In the genomic region with DNA sequence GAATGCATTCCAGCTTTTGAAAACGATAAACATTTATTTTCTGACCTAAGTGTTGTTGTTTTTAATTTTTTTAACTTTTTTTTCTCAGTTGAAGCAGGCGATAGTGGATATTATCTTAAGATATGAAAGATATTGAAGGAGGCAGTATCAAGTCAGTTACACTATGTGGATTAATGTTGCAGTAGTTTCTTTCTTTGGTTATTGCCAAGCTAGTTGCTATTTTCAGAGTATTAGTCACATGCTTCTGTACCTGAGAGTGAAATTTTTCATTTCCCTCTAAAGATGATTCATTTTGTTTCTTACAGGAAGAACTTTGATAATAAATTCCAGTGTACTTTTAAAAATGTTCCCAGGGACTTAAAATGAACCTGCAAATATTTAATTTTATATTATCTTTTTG, we compare ENCODE assay signal across 1 cellular context.
TF ChIP-seq lines count a peak whose summit lies in the region.

No MANE protein-coding gene starts in this region.

TF ChIP-seq in GM12878, 131 proteins besides CTCF, POLR2A, EP300 and RAD21 (continued from another document and continues in another):
- TF ChIP-seq ZZZ3 (IDR thresholded peaks at IDR 0.05; ENCODE audit: control insufficient read depth, insufficient read length, low read depth) (no peak), ZNF207 (IDR thresholded peaks at IDR 0.05; ENCODE audit: borderline replicate concordance) (no peak), TCF12 (IDR thresholded peaks at IDR 0.05; ENCODE audit: low read depth, low read length) (no peak), ETV6 (conservative IDR thresholded peaks at IDR 0.05 in 1 of 2, IDR thresholded peaks at IDR 0.05 in 1 of 2; ENCODE audit: borderline replicate concordance in 1 of 2, low read depth in 1 of 2) (peak in 1 of 2 experiments; percentile 38; a peak in 1 of 4 replicates), PML (IDR thresholded peaks at IDR 0.05; ENCODE audit: low read length) (peak; percentile 70), JUNB (IDR thresholded peaks at IDR 0.05) (peak; percentile 98), CREM (IDR thresholded peaks at IDR 0.05; ENCODE audit: low read depth) (peak; percentile 77), NFIC (IDR thresholded peaks at IDR 0.05; ENCODE audit: low read depth, low read length) (peak; percentile 99), MYC (IDR thresholded peaks at IDR 0.05; ENCODE audit: insufficient read depth, insufficient read length, insufficient replicate concordance, low read length, severe bottlenecking) (no peak), GABPA (IDR thresholded peaks at IDR 0.05; ENCODE audit: low read depth) (peak; percentile 56; the same call in 1 of the 2 replicates), MXI1 (IDR thresholded peaks at IDR 0.05; ENCODE audit: low read depth, low read length) (peak; percentile 37; the same call in 1 of the 2 replicates), BACH1 (IDR thresholded peaks at IDR 0.05; ENCODE audit: borderline replicate concordance) (peak; percentile 52), MTA3 (IDR thresholded peaks at IDR 0.05; ENCODE audit: borderline replicate concordance, low read length) (peak; percentile 78; the same call in 1 of the 2 replicates), FOXK2 (IDR thresholded peaks at IDR 0.05) (no peak), SRF (IDR thresholded peaks at IDR 0.05; ENCODE audit: low read depth in 2 of 2, low read length in 2 of 2) (peak in 1 of 2 experiments; percentile 20; a peak in 1 of 4 replicates), IRF4 (IDR thresholded peaks at IDR 0.05; ENCODE audit: low read depth, low read length) (peak; percentile 75), ZBED1 (IDR thresholded peaks at IDR 0.05; ENCODE audit: borderline replicate concordance) (peak; percentile 82; the same call in 1 of the 2 replicates), TBL1XR1 (IDR thresholded peaks at IDR 0.05; ENCODE audit: low read depth, low read length) (peak; percentile 51; the same call in 1 of the 2 replicates), ATF7 (IDR thresholded peaks at IDR 0.05; ENCODE audit: low read depth) (peak; percentile 80), ZNF384 (IDR thresholded peaks at IDR 0.05; ENCODE audit: borderline replicate concordance, low read depth, low read length) (no peak), FOS (IDR thresholded peaks at IDR 0.05; ENCODE audit: borderline replicate concordance, extremely low read depth, insufficient read length) (no peak), MEF2A (IDR thresholded peaks at IDR 0.05; ENCODE audit: insufficient read depth, low read depth, low read length) (peak; percentile 96), SMAD1 (IDR thresholded peaks at IDR 0.05; ENCODE audit: low read depth, partially characterized antibody) (peak; percentile 82), CEBPB (IDR thresholded peaks at IDR 0.05; ENCODE audit: borderline replicate concordance in 1 of 2, low read depth in 2 of 2, low read length in 2 of 2) (peak in 1 of 2 experiments; percentile 87; a peak in 1 of 4 replicates), MEF2B (IDR thresholded peaks at IDR 0.05; ENCODE audit: partially characterized antibody, poor library complexity, severe bottlenecking) (peak; percentile 91), DPF2 (IDR thresholded peaks at IDR 0.05) (peak; percentile 55), JUND (IDR thresholded peaks at IDR 0.05; ENCODE audit: low read depth, low read length) (0 out of 2 replicates have a peak, but pooled peaks have one; percentile 39), NBN (IDR thresholded peaks at IDR 0.05) (peak; percentile 50; the same call in 1 of the 2 replicates), RAD51 (IDR thresholded peaks at IDR 0.05) (peak; percentile 84), IKZF1 (conservative IDR thresholded peaks at IDR 0.05) (peak; percentile 63; the same call in 1 of the 2 replicates), RUNX3 (IDR thresholded peaks at IDR 0.05; ENCODE audit: low read length) (peak; percentile 75; the same call in 1 of the 2 replicates), RBBP5 (conservative IDR thresholded peaks at IDR 0.05) (no peak)
- TF ChIP-seq, protein P1, sequence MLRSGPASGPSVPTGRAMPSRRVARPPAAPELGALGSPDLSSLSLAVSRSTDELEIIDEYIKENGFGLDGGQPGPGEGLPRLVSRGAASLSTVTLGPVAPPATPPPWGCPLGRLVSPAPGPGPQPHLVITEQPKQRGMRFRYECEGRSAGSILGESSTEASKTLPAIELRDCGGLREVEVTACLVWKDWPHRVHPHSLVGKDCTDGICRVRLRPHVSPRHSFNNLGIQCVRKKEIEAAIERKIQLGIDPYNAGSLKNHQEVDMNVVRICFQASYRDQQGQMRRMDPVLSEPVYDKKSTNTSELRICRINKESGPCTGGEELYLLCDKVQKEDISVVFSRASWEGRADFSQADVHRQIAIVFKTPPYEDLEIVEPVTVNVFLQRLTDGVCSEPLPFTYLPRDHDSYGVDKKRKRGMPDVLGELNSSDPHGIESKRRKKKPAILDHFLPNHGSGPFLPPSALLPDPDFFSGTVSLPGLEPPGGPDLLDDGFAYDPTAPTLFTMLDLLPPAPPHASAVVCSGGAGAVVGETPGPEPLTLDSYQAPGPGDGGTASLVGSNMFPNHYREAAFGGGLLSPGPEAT (IDR thresholded peaks at IDR 0.05; ENCODE audit: low read depth): peak; percentile 92
- TF ChIP-seq, protein P2, sequence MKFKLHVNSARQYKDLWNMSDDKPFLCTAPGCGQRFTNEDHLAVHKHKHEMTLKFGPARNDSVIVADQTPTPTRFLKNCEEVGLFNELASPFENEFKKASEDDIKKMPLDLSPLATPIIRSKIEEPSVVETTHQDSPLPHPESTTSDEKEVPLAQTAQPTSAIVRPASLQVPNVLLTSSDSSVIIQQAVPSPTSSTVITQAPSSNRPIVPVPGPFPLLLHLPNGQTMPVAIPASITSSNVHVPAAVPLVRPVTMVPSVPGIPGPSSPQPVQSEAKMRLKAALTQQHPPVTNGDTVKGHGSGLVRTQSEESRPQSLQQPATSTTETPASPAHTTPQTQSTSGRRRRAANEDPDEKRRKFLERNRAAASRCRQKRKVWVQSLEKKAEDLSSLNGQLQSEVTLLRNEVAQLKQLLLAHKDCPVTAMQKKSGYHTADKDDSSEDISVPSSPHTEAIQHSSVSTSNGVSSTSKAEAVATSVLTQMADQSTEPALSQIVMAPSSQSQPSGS (IDR thresholded peaks at IDR 0.05; ENCODE audit: low read length): peak; percentile 98
- TF ChIP-seq, protein P3, sequence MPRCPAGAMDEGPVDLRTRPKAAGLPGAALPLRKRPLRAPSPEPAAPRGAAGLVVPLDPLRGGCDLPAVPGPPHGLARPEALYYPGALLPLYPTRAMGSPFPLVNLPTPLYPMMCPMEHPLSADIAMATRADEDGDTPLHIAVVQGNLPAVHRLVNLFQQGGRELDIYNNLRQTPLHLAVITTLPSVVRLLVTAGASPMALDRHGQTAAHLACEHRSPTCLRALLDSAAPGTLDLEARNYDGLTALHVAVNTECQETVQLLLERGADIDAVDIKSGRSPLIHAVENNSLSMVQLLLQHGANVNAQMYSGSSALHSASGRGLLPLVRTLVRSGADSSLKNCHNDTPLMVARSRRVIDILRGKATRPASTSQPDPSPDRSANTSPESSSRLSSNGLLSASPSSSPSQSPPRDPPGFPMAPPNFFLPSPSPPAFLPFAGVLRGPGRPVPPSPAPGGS (IDR thresholded peaks at IDR 0.05; ENCODE audit: borderline replicate concordance, insufficient read depth, low read depth, low read length, poor library complexity, severe bottlenecking): peak; percentile 72
- TF ChIP-seq, protein P4, sequence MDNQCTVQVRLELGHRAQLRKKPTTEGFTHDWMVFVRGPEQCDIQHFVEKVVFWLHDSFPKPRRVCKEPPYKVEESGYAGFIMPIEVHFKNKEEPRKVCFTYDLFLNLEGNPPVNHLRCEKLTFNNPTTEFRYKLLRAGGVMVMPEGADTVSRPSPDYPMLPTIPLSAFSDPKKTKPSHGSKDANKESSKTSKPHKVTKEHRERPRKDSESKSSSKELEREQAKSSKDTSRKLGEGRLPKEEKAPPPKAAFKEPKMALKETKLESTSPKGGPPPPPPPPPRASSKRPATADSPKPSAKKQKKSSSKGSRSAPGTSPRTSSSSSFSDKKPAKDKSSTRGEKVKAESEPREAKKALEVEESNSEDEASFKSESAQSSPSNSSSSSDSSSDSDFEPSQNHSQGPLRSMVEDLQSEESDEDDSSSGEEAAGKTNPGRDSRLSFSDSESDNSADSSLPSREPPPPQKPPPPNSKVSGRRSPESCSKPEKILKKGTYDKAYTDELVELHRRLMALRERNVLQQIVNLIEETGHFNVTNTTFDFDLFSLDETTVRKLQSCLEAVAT (IDR thresholded peaks at IDR 0.05): peak; percentile 63; the same call in 1 of the 2 replicates
- TF ChIP-seq, protein P5, sequence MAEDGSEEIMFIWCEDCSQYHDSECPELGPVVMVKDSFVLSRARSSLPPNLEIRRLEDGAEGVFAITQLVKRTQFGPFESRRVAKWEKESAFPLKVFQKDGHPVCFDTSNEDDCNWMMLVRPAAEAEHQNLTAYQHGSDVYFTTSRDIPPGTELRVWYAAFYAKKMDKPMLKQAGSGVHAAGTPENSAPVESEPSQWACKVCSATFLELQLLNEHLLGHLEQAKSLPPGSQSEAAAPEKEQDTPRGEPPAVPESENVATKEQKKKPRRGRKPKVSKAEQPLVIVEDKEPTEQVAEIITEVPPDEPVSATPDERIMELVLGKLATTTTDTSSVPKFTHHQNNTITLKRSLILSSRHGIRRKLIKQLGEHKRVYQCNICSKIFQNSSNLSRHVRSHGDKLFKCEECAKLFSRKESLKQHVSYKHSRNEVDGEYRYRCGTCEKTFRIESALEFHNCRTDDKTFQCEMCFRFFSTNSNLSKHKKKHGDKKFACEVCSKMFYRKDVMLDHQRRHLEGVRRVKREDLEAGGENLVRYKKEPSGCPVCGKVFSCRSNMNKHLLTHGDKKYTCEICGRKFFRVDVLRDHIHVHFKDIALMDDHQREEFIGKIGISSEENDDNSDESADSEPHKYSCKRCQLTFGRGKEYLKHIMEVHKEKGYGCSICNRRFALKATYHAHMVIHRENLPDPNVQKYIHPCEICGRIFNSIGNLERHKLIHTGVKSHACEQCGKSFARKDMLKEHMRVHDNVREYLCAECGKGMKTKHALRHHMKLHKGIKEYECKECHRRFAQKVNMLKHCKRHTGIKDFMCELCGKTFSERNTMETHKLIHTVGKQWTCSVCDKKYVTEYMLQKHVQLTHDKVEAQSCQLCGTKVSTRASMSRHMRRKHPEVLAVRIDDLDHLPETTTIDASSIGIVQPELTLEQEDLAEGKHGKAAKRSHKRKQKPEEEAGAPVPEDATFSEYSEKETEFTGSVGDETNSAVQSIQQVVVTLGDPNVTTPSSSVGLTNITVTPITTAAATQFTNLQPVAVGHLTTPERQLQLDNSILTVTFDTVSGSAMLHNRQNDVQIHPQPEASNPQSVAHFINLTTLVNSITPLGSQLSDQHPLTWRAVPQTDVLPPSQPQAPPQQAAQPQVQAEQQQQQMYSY (CRISPR knock-in tag; IDR thresholded peaks at IDR 0.05): no peak
- TF ChIP-seq, protein P6, sequence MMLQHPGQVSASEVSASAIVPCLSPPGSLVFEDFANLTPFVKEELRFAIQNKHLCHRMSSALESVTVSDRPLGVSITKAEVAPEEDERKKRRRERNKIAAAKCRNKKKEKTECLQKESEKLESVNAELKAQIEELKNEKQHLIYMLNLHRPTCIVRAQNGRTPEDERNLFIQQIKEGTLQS (IDR thresholded peaks at IDR 0.05; ENCODE audit: borderline replicate concordance, extremely low read depth, low read depth, low read length): no peak
- TF ChIP-seq, protein P7, sequence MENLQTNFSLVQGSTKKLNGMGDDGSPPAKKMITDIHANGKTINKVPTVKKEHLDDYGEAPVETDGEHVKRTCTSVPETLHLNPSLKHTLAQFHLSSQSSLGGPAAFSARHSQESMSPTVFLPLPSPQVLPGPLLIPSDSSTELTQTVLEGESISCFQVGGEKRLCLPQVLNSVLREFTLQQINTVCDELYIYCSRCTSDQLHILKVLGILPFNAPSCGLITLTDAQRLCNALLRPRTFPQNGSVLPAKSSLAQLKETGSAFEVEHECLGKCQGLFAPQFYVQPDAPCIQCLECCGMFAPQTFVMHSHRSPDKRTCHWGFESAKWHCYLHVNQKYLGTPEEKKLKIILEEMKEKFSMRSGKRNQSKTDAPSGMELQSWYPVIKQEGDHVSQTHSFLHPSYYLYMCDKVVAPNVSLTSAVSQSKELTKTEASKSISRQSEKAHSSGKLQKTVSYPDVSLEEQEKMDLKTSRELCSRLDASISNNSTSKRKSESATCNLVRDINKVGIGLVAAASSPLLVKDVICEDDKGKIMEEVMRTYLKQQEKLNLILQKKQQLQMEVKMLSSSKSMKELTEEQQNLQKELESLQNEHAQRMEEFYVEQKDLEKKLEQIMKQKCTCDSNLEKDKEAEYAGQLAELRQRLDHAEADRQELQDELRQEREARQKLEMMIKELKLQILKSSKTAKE (IDR thresholded peaks at IDR 0.05; ENCODE audit: low read depth, poor library complexity, severe bottlenecking): no peak
- TF ChIP-seq, protein P8, sequence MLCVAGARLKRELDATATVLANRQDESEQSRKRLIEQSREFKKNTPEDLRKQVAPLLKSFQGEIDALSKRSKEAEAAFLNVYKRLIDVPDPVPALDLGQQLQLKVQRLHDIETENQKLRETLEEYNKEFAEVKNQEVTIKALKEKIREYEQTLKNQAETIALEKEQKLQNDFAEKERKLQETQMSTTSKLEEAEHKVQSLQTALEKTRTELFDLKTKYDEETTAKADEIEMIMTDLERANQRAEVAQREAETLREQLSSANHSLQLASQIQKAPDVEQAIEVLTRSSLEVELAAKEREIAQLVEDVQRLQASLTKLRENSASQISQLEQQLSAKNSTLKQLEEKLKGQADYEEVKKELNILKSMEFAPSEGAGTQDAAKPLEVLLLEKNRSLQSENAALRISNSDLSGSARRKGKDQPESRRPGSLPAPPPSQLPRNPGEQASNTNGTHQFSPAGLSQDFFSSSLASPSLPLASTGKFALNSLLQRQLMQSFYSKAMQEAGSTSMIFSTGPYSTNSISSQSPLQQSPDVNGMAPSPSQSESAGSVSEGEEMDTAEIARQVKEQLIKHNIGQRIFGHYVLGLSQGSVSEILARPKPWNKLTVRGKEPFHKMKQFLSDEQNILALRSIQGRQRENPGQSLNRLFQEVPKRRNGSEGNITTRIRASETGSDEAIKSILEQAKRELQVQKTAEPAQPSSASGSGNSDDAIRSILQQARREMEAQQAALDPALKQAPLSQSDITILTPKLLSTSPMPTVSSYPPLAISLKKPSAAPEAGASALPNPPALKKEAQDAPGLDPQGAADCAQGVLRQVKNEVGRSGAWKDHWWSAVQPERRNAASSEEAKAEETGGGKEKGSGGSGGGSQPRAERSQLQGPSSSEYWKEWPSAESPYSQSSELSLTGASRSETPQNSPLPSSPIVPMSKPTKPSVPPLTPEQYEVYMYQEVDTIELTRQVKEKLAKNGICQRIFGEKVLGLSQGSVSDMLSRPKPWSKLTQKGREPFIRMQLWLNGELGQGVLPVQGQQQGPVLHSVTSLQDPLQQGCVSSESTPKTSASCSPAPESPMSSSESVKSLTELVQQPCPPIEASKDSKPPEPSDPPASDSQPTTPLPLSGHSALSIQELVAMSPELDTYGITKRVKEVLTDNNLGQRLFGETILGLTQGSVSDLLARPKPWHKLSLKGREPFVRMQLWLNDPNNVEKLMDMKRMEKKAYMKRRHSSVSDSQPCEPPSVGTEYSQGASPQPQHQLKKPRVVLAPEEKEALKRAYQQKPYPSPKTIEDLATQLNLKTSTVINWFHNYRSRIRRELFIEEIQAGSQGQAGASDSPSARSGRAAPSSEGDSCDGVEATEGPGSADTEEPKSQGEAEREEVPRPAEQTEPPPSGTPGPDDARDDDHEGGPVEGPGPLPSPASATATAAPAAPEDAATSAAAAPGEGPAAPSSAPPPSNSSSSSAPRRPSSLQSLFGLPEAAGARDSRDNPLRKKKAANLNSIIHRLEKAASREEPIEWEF (IDR thresholded peaks at IDR 0.05; ENCODE audit: insufficient replicate concordance, low read depth, low read length): peak; percentile 60
